Comparison of ENCODE assay signal across 1 cellular context in the genomic region with DNA sequence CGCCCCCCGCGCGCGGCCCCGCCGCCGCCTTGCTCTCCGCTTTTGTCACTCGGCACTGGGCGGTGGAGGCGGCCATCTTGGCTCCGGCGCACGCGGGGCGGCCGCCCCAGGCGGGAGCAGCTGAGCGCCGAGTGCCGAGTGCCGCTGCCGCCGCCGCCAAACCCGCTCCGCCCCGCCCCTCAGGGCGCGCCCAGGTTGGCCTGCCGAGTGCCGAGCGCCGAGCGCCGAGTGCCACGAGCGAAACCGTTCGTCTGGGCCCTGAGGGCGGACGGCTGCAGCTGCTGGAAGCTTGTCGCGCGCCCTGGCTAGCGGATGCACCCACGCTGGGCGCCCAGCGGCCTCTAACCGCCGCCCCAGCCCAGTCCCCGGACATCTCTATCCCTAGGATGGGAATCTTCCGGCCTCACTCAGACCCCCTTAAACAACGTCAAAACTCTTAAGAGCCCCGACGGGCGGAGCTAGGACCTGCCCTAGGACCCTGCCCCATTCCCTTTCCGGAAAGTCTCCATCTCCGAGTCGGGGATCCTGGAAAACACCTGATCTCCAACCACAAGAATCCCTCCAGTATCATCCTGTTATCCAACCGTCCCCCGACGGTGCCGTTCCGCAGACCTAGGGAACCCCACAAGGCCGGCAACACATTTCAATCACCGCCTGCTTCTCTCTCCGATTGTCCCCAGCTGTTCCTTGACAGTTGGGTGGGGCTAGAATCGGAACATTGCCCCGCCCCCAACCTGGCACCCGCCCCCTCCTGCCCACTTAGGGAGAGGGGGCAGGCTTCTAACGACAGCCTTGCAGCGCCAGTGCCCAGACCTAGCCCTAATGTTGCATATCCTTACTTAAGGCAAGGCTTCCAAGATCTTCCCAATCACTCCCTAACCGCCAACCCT.
TF ChIP-seq lines count a peak whose summit lies in the region.

No MANE protein-coding gene starts in this region.

TF ChIP-seq in HepG2, 621 proteins besides CTCF, POLR2A, EP300 and RAD21 (continued from another document and continues in another):
- TF ChIP-seq, protein P1, sequence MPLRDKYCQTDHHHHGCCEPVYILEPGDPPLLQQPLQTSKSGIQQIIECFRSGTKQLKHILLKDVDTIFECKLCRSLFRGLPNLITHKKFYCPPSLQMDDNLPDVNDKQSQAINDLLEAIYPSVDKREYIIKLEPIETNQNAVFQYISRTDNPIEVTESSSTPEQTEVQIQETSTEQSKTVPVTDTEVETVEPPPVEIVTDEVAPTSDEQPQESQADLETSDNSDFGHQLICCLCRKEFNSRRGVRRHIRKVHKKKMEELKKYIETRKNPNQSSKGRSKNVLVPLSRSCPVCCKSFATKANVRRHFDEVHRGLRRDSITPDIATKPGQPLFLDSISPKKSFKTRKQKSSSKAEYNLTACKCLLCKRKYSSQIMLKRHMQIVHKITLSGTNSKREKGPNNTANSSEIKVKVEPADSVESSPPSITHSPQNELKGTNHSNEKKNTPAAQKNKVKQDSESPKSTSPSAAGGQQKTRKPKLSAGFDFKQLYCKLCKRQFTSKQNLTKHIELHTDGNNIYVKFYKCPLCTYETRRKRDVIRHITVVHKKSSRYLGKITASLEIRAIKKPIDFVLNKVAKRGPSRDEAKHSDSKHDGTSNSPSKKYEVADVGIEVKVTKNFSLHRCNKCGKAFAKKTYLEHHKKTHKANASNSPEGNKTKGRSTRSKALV (CRISPR knock-in tag; IDR thresholded peaks at IDR 0.05): 0 out of 2 replicates have a peak, but pooled peaks have one; percentile 25
- TF ChIP-seq, protein P2, sequence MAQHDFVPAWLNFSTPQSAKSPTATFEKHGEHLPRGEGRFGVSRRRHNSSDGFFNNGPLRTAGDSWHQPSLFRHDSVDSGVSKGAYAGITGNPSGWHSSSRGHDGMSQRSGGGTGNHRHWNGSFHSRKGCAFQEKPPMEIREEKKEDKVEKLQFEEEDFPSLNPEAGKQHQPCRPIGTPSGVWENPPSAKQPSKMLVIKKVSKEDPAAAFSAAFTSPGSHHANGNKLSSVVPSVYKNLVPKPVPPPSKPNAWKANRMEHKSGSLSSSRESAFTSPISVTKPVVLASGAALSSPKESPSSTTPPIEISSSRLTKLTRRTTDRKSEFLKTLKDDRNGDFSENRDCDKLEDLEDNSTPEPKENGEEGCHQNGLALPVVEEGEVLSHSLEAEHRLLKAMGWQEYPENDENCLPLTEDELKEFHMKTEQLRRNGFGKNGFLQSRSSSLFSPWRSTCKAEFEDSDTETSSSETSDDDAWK (CRISPR knock-in tag; IDR thresholded peaks at IDR 0.05): no peak
- TF ChIP-seq, protein P3, sequence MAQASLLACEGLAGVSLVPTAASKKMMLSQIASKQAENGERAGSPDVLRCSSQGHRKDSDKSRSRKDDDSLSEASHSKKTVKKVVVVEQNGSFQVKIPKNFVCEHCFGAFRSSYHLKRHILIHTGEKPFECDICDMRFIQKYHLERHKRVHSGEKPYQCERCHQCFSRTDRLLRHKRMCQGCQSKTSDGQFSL (CRISPR knock-in tag; IDR thresholded peaks at IDR 0.05): 0 out of 2 replicates have a peak, but pooled peaks have one; percentile 28
- TF ChIP-seq ZNF292 (CRISPR knock-in tag; IDR thresholded peaks at IDR 0.05; ENCODE audit: borderline replicate concordance, low read depth) (no peak), KDM5B (CRISPR knock-in tag; IDR thresholded peaks at IDR 0.05; ENCODE audit: borderline replicate concordance) (peak; percentile 29; the same call in 1 of the 2 replicates), DR1 (CRISPR knock-in tag; IDR thresholded peaks at IDR 0.05) (peak; percentile 34; the same call in 1 of the 2 replicates), ZNF124 (CRISPR knock-in tag; IDR thresholded peaks at IDR 0.05) (0 out of 2 replicates have a peak, but pooled peaks have one; percentile 25), ZNF138 (CRISPR knock-in tag; IDR thresholded peaks at IDR 0.05; ENCODE audit: low read depth) (0 out of 2 replicates have a peak, but pooled peaks have one; percentile 10), KDM4B (CRISPR knock-in tag; IDR thresholded peaks at IDR 0.05) (peak; percentile 35; the same call in 1 of the 2 replicates), ZSCAN30 (CRISPR knock-in tag; IDR thresholded peaks at IDR 0.05) (0 out of 2 replicates have a peak, but pooled peaks have one; percentile 74), ZNF777 (CRISPR knock-in tag; IDR thresholded peaks at IDR 0.05) (peak; percentile 98), ZNF337 (CRISPR knock-in tag; IDR thresholded peaks at IDR 0.05; ENCODE audit: borderline replicate concordance, low read depth) (no peak), ISL2 (CRISPR knock-in tag; IDR thresholded peaks at IDR 0.05) (peak; percentile 22; the same call in 1 of the 2 replicates), GABPA (IDR thresholded peaks at IDR 0.05; ENCODE audit: low read depth, low read length) (no peak), GABPA (CRISPR knock-in tag; IDR thresholded peaks at IDR 0.05; ENCODE audit: low read depth) (no peak), ISX (CRISPR knock-in tag; conservative IDR thresholded peaks at IDR 0.05) (no peak), MYC (CRISPR knock-in tag; IDR thresholded peaks at IDR 0.05; ENCODE audit: borderline replicate concordance) (peak; percentile 88), SAP130 (CRISPR knock-in tag; IDR thresholded peaks at IDR 0.05; ENCODE audit: low read depth) (peak; percentile 86), ERF (CRISPR knock-in tag; IDR thresholded peaks at IDR 0.05) (peak; percentile 58; the same call in 1 of the 2 replicates), RFXAP (CRISPR knock-in tag; IDR thresholded peaks at IDR 0.05; ENCODE audit: borderline replicate concordance) (peak; percentile 55; the same call in 1 of the 2 replicates), ARNT2 (CRISPR knock-in tag; IDR thresholded peaks at IDR 0.05; ENCODE audit: low read depth) (peak; percentile 73), TEAD3 (CRISPR knock-in tag; optimal IDR thresholded peaks at IDR 0.05; ENCODE audit: borderline replicate concordance) (peak; percentile 47)
- TF ChIP-seq, protein P4, sequence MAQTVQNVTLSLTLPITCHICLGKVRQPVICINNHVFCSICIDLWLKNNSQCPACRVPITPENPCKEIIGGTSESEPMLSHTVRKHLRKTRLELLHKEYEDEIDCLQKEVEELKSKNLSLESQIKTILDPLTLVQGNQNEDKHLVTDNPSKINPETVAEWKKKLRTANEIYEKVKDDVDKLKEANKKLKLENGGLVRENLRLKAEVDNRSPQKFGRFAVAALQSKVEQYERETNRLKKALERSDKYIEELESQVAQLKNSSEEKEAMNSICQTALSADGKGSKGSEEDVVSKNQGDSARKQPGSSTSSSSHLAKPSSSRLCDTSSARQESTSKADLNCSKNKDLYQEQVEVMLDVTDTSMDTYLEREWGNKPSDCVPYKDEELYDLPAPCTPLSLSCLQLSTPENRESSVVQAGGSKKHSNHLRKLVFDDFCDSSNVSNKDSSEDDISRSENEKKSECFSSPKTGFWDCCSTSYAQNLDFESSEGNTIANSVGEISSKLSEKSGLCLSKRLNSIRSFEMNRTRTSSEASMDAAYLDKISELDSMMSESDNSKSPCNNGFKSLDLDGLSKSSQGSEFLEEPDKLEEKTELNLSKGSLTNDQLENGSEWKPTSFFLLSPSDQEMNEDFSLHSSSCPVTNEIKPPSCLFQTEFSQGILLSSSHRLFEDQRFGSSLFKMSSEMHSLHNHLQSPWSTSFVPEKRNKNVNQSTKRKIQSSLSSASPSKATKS (CRISPR knock-in tag; IDR thresholded peaks at IDR 0.05): 0 out of 2 replicates have a peak, but pooled peaks have one; percentile 31
- TF ChIP-seq, protein P5, sequence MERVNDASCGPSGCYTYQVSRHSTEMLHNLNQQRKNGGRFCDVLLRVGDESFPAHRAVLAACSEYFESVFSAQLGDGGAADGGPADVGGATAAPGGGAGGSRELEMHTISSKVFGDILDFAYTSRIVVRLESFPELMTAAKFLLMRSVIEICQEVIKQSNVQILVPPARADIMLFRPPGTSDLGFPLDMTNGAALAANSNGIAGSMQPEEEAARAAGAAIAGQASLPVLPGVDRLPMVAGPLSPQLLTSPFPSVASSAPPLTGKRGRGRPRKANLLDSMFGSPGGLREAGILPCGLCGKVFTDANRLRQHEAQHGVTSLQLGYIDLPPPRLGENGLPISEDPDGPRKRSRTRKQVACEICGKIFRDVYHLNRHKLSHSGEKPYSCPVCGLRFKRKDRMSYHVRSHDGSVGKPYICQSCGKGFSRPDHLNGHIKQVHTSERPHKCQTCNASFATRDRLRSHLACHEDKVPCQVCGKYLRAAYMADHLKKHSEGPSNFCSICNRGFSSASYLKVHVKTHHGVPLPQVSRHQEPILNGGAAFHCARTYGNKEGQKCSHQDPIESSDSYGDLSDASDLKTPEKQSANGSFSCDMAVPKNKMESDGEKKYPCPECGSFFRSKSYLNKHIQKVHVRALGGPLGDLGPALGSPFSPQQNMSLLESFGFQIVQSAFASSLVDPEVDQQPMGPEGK (CRISPR knock-in tag; IDR thresholded peaks at IDR 0.05): peak; percentile 42; the same call in 1 of the 2 replicates
- TF ChIP-seq, protein P6, sequence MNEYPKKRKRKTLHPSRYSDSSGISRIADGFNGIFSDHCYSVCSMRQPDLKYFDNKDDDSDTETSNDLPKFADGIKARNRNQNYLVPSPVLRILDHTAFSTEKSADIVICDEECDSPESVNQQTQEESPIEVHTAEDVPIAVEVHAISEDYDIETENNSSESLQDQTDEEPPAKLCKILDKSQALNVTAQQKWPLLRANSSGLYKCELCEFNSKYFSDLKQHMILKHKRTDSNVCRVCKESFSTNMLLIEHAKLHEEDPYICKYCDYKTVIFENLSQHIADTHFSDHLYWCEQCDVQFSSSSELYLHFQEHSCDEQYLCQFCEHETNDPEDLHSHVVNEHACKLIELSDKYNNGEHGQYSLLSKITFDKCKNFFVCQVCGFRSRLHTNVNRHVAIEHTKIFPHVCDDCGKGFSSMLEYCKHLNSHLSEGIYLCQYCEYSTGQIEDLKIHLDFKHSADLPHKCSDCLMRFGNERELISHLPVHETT (CRISPR knock-in tag; conservative IDR thresholded peaks at IDR 0.05): peak; percentile 79
- TF ChIP-seq, protein P7, sequence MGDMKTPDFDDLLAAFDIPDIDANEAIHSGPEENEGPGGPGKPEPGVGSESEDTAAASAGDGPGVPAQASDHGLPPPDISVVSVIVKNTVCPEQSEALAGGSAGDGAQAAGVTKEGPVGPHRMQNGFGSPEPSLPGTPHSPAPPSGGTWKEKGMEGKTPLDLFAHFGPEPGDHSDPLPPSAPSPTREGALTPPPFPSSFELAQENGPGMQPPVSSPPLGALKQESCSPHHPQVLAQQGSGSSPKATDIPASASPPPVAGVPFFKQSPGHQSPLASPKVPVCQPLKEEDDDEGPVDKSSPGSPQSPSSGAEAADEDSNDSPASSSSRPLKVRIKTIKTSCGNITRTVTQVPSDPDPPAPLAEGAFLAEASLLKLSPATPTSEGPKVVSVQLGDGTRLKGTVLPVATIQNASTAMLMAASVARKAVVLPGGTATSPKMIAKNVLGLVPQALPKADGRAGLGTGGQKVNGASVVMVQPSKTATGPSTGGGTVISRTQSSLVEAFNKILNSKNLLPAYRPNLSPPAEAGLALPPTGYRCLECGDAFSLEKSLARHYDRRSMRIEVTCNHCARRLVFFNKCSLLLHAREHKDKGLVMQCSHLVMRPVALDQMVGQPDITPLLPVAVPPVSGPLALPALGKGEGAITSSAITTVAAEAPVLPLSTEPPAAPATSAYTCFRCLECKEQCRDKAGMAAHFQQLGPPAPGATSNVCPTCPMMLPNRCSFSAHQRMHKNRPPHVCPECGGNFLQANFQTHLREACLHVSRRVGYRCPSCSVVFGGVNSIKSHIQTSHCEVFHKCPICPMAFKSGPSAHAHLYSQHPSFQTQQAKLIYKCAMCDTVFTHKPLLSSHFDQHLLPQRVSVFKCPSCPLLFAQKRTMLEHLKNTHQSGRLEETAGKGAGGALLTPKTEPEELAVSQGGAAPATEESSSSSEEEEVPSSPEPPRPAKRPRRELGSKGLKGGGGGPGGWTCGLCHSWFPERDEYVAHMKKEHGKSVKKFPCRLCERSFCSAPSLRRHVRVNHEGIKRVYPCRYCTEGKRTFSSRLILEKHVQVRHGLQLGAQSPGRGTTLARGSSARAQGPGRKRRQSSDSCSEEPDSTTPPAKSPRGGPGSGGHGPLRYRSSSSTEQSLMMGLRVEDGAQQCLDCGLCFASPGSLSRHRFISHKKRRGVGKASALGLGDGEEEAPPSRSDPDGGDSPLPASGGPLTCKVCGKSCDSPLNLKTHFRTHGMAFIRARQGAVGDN (CRISPR knock-in tag; IDR thresholded peaks at IDR 0.05): peak; percentile 60; the same call in 1 of the 2 replicates
- TF ChIP-seq, protein P8, sequence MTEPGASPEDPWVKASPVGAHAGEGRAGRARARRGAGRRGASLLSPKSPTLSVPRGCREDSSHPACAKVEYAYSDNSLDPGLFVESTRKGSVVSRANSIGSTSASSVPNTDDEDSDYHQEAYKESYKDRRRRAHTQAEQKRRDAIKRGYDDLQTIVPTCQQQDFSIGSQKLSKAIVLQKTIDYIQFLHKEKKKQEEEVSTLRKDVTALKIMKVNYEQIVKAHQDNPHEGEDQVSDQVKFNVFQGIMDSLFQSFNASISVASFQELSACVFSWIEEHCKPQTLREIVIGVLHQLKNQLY (CRISPR knock-in tag; IDR thresholded peaks at IDR 0.05): no peak
- TF ChIP-seq, protein P9, sequence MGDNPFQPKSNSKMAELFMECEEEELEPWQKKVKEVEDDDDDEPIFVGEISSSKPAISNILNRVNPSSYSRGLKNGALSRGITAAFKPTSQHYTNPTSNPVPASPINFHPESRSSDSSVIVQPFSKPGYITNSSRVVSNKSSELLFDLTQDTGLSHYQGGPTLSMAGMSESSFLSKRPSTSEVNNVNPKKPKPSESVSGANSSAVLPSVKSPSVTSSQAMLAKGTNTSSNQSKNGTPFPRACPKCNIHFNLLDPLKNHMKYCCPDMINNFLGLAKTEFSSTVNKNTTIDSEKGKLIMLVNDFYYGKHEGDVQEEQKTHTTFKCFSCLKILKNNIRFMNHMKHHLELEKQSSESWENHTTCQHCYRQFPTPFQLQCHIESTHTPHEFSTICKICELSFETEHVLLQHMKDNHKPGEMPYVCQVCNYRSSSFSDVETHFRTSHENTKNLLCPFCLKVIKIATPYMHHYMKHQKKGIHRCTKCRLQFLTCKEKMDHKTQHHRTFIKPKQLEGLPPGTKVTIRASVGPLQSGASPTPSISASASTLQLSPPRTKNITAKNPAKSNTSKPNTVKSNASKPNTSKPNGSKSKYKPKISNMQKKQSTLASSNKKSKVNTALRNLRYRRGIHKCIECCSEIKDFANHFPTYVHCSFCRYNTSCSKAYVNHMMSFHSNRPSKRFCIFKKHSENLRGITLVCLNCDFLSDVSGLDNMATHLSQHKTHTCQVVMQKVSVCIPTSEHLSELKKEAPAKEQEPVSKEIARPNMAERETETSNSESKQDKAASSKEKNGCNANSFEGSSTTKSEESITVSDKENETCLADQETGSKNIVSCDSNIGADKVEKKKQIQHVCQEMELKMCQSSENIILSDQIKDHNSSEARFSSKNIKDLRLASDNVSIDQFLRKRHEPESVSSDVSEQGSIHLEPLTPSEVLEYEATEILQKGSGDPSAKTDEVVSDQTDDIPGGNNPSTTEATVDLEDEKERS (CRISPR knock-in tag; IDR thresholded peaks at IDR 0.05): no peak
- TF ChIP-seq, protein P10, sequence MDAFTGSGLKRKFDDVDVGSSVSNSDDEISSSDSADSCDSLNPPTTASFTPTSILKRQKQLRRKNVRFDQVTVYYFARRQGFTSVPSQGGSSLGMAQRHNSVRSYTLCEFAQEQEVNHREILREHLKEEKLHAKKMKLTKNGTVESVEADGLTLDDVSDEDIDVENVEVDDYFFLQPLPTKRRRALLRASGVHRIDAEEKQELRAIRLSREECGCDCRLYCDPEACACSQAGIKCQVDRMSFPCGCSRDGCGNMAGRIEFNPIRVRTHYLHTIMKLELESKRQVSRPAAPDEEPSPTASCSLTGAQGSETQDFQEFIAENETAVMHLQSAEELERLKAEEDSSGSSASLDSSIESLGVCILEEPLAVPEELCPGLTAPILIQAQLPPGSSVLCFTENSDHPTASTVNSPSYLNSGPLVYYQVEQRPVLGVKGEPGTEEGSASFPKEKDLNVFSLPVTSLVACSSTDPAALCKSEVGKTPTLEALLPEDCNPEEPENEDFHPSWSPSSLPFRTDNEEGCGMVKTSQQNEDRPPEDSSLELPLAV (CRISPR knock-in tag; conservative IDR thresholded peaks at IDR 0.05; ENCODE audit: low read depth): no peak
